Comparison of ENCODE assay signal across 8 cellular contexts in genomic region chr6:113858067-113858604, GRCh38. TPM values are rescaled to one million over a fixed set of nuclear protein-coding genes. Genes with fewer than 3 reads are reported as not detected.
DNase-seq lines count a peak whose midpoint lies in the region; ATAC-seq, FAIRE-seq and TF ChIP-seq lines count a peak whose summit lies in the region.

No MANE protein-coding gene starts in this region.

- peaks cover 0 to 7% (median 0%) of the 10 kb centered on the region in 7 donors for H3K9me3 Mint-ChIP-seq in CD14-positive monocyte

- in situ Hi-C loops in HAP-1 (cut with MboI; ENCODE audit: low sequenced_read_pairs) (loop anchor here (25.0 kb wide), 1 partner anchor 1071 kb away; no protein-coding TSS in a partner anchor), HepG2 (cut with HindIII; ENCODE audit: extremely low pct_ligation_motif_present, low pct_unique_long_range_greater_than_20kb) (loop anchor here (5.0 to 10.0 kb wide), 4 partner anchors 163 to 551 kb away; no protein-coding TSS in a partner anchor)

- H3K4me3 Mint-ChIP-seq in CD14-positive monocyte: no peak overlapping the region

- H3K4me2 ChIP-seq in HepG2 (ENCODE audit: low read depth, low read length): peak overlapping the region; percentile 64

- no peak overlapping the region for H2AFZ ChIP-seq in HepG2 (ENCODE audit: low read length)

- CTCF ChIA-PET in HepG2 (lab: Yijun Ruan, JAX; ENCODE audit: low intra/inter-chr PET ratio, low total read pairs): interaction anchor here (0.7 to 1.1 kb wide), 2 partner anchors 21 to 1078 kb away, joined by 3 to 6 read pairs; no protein-coding TSS in a partner anchor

- POLR2A ChIA-PET in HepG2 (lab: Yijun Ruan, JAX): interaction anchor here (0.6 to 4.8 kb wide), 24 partner anchors 15 to 978 kb away, joined by 3 to 82 read pairs (median 5); no protein-coding TSS in a partner anchor

- H3K27me3 ChIP-seq in HAP-1 (ENCODE audit: low read depth) (no peaks in the 10 kb centered on the region), NT2/D1 (ENCODE audit: insufficient read depth, insufficient read length) (peaks cover 26% of the 10 kb centered on the region), HepG2 (ENCODE audit: control insufficient read depth in 1 of 2, insufficient read depth in 2 of 2, low read length in 2 of 2) (peaks cover 0 to 9% of the 10 kb centered on the region in 2 experiments; a peak in 3 of 5 replicates), testis (no peaks in the 10 kb centered on the region)

- H3K9ac ChIP-seq in NT2/D1 (ENCODE audit: insufficient read length, low read depth) (peak overlapping the region; percentile 80), HepG2 (ENCODE audit: insufficient read depth, low read depth, low read length) (peak overlapping the region; percentile 100)

- H3K4me1 ChIP-seq in HAP-1 (peaks cover 17% of the 10 kb centered on the region), NT2/D1 (ENCODE audit: insufficient read depth, insufficient read length) (no peaks in the 10 kb centered on the region), HepG2 (ENCODE audit: insufficient read depth, low read length) (peaks cover 39% of the 10 kb centered on the region), testis (no peaks in the 10 kb centered on the region)

- peaks cover 11% of the 10 kb centered on the region for H3K4me1 Mint-ChIP-seq in CD14-positive monocyte

- DNase-seq in CD14-positive monocyte (ENCODE audit: low spot score) (peak; percentile 51), HAP-1 (ENCODE audit: low spot score in 2 of 2) (peak; percentile 38 to 69), NT2/D1 (ENCODE audit: low read depth, low spot score) (no peak), HepG2 (ENCODE audit: low spot score) (no peak), testis (peak; percentile 72), KG1 (lab: John Stamatoyannopoulos, UW) (no peak)
- DNase-seq in activated CD4-positive, CD25-positive, alpha-beta regulatory T cell (lab: John Stamatoyannopoulos, UW): no peak

- ATAC-seq in HepG2: peak; percentile 7

- H3K4me3 ChIP-seq in HAP-1: peak overlapping the region; percentile 81
- H3K4me3 ChIP-seq in NT2/D1 (ENCODE audit: insufficient read length, low read depth): peak overlapping the region; percentile 68
- H3K4me3 ChIP-seq in HepG2 (replicated peaks in 1 of 3; ENCODE audit: insufficient read depth in 1 of 3, low read depth in 2 of 3, low read length in 3 of 3): peak overlapping the region; percentile 88 to 100 (median 97)
- peak overlapping the region; percentile 70 to 75 for H3K4me3 ChIP-seq in testis

- TF ChIP-seq EP300 in HepG2 (IDR thresholded peaks at IDR 0.05; ENCODE audit: low read depth in 2 of 2, low read length in 2 of 2) (no peak), HepG2 (CRISPR knock-in tag; IDR thresholded peaks at IDR 0.05; ENCODE audit: borderline replicate concordance) (no peak)

- H3K9me3 ChIP-seq in HAP-1 (no peaks in the 10 kb centered on the region), NT2/D1 (ENCODE audit: insufficient read depth, low read length) (no peaks in the 10 kb centered on the region), HepG2 (ENCODE audit: low read length) (no peaks in the 10 kb centered on the region), testis (no peaks in the 10 kb centered on the region)

- no peak for TF ChIP-seq RAD21 in HepG2 (CRISPR knock-in tag; IDR thresholded peaks at IDR 0.05)

- H3K27ac ChIP-seq in cingulate gyrus (ENCODE audit: low read depth, low read length) (peak overlapping the region; percentile 94), HepG2 (ENCODE audit: extremely low read length, insufficient read depth, low read length) (peak overlapping the region; percentile 98), testis (peak overlapping the region; percentile 91 to 99)

- TF ChIP-seq CTCF in CD14-positive monocyte (IDR thresholded peaks at IDR 0.05) (no peak), HepG2 (CRISPR knock-in tag; IDR thresholded peaks at IDR 0.05) (no peak), testis (IDR thresholded peaks at IDR 0.05) (no peak)

- WGBS in HepG2 (ENCODE audit: low lambda C conversion rate): under 1% methylated on average over 24 of the region's 25 CpGs
- 1% methylated on average over 18 to 25 of the region's 25 CpGs for WGBS in testis, 2 donors

- H3K36me3 Mint-ChIP-seq in CD14-positive monocyte: peaks cover 23 to 30% of the 10 kb centered on the region in 2 donors

- peaks cover 2 to 23% (median 3%) of the 10 kb centered on the region in 3 donors for H3K27me3 Mint-ChIP-seq in CD14-positive monocyte (ENCODE audit: low read depth in 3 of 3)

- no peak for FAIRE-seq in HepG2 (lab: Jason Lieb, UNC)

- H3K27ac Mint-ChIP-seq in CD14-positive monocyte: no peak overlapping the region

- H4K20me1 ChIP-seq in HepG2 (ENCODE audit: insufficient read depth, low read length): peaks cover 29% of the 10 kb centered on the region

- TF ChIP-seq POLR2A in HepG2 (IDR thresholded peaks at IDR 0.05; ENCODE audit: insufficient read depth in 1 of 2, low read depth in 2 of 2, low read length in 2 of 2) (no peak), testis (IDR thresholded peaks at IDR 0.05) (no peak)

- intact Hi-C loops in CD14-positive monocyte (cut with micrococcal nuclease): loop anchor here (2.0 to 10.0 kb wide), 6 partner anchors 51 to 551 kb away; no protein-coding TSS in a partner anchor
- intact Hi-C loops in HepG2 (cut with micrococcal nuclease; ENCODE audit: unreplicated experiment): loop anchor here (2.0 to 10.0 kb wide), 6 partner anchors 21 to 977 kb away; no protein-coding TSS in a partner anchor
- intact Hi-C loops in testis (cut with DNase I; ENCODE audit: low total_unique reads): no loop called here

- H3K36me3 ChIP-seq in HAP-1 (replicated peaks) (peaks cover 5% of the 10 kb centered on the region), NT2/D1 (ENCODE audit: insufficient read depth, insufficient read length, low read length) (peaks cover 11% of the 10 kb centered on the region), HepG2 (replicated peaks in 1 of 2; ENCODE audit: control insufficient read depth in 1 of 2, insufficient read depth in 2 of 2, low read length in 2 of 2) (no peaks in the 10 kb centered on the region; a peak in 1 of 5 replicates), testis (ENCODE audit: low read depth, missing control alignments) (no peaks in the 10 kb centered on the region)

- TSS peak; percentile 97 for BruUV-seq in HepG2 (replicated peaks; lab: Mats Ljungman, UMichigan)

- peaks cover 50% of the 10 kb centered on the region for H3K79me2 ChIP-seq in HepG2 (ENCODE audit: insufficient read depth, low read length)

TF ChIP-seq in HepG2, 621 proteins besides CTCF, POLR2A, EP300 and RAD21 (continues in another document):
- TF ChIP-seq IRX3 (CRISPR knock-in tag; IDR thresholded peaks at IDR 0.05; ENCODE audit: borderline replicate concordance, low read depth) (no peak), ZNF121 (CRISPR knock-in tag; IDR thresholded peaks at IDR 0.05) (no peak), HIVEP1 (CRISPR knock-in tag; IDR thresholded peaks at IDR 0.05) (peak; percentile 48; the same call in 1 of the 2 replicates), ZMAT3 (CRISPR knock-in tag; conservative IDR thresholded peaks at IDR 0.05) (no peak), ZNF234 (CRISPR knock-in tag; conservative IDR thresholded peaks at IDR 0.05) (no peak), FOXC1 (CRISPR knock-in tag; IDR thresholded peaks at IDR 0.05; ENCODE audit: borderline replicate concordance) (no peak)
- TF ChIP-seq, protein P1, sequence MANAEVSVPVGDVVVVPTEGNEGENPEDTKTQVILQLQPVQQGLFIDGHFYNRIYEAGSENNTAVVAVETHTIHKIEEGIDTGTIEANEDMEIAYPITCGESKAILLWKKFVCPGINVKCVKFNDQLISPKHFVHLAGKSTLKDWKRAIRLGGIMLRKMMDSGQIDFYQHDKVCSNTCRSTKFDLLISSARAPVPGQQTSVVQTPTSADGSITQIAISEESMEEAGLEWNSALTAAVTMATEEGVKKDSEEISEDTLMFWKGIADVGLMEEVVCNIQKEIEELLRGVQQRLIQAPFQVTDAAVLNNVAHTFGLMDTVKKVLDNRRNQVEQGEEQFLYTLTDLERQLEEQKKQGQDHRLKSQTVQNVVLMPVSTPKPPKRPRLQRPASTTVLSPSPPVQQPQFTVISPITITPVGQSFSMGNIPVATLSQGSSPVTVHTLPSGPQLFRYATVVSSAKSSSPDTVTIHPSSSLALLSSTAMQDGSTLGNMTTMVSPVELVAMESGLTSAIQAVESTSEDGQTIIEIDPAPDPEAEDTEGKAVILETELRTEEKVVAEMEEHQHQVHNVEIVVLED (CRISPR knock-in tag; IDR thresholded peaks at IDR 0.05; ENCODE audit: borderline replicate concordance): no peak

RNA-seq across cellular contexts. Expression of gene MARCKS, which starts 1.0 kb away (rescaled TPM):
- polyA plus RNA-seq in CD14-positive monocyte: 10 to 100 TPM; 12.1 to 14.4 TPM
- total RNA-seq in HepG2 (2016; rRNA removed; fragmentation: Illumina TruSeq; extraction: Trizol): 39.5 and 46.7 TPM in 2 replicates
- 2.8 and 3.4 TPM in 2 replicates for total RNA-seq in HepG2 (2016; cell fraction: cytosol; rRNA removed; fragmentation: Illumina TruSeq; extraction: Trizol; ENCODE audit: low read depth)
- 39.2 and 41.6 TPM in 2 replicates for total RNA-seq in HepG2 (2016; cell fraction: insoluble cytoplasmic fraction; rRNA removed; fragmentation: Illumina TruSeq; extraction: Trizol)
- total RNA-seq in HepG2 (2016; cell fraction: membrane; rRNA removed; fragmentation: Illumina TruSeq; extraction: Trizol): 15.5 and 19.6 TPM in 2 replicates
- 34.9 and 35.7 TPM in 2 replicates for total RNA-seq in HepG2 (2016; cell fraction: nucleus; rRNA removed; fragmentation: Illumina TruSeq; extraction: Trizol)
- 24.3 and 30.5 TPM in 2 replicates for polyA plus RNA-seq in HepG2 (2011; rRNA removed)
- polyA plus RNA-seq in HepG2 (2011; cell fraction: cytosol; rRNA removed): 12.3 and 17.5 TPM in 2 replicates
- 7.7 and 10.1 TPM in 2 replicates for polyA plus RNA-seq in HepG2 (2011; cell fraction: nucleus; rRNA removed)
- polyA plus RNA-seq in HepG2 (2012): 46.4 and 60.2 TPM in 2 replicates
- polyA plus RNA-seq in HepG2 (2016; cell fraction: cytosol; fragmentation: Illumina TruSeq; extraction: Trizol; ENCODE audit: low read depth): 4.2 and 4.7 TPM in 2 replicates
- polyA plus RNA-seq in HepG2 (2016; cell fraction: insoluble cytoplasmic fraction; fragmentation: Illumina TruSeq; extraction: Trizol; ENCODE audit: low read depth): 53.4 and 58.8 TPM in 2 replicates
- 14.5 and 14.9 TPM in 2 replicates for polyA plus RNA-seq in HepG2 (2016; cell fraction: membrane; fragmentation: Illumina TruSeq; extraction: Trizol; ENCODE audit: low read depth)
- 42.7 and 48.0 TPM in 2 replicates for polyA plus RNA-seq in HepG2 (2016; cell fraction: nucleus; fragmentation: Illumina TruSeq; extraction: Trizol; ENCODE audit: insufficient read depth, low read depth)
- polyA minus RNA-seq in HepG2 (2011; rRNA and poly(A)+ RNA removed; ENCODE audit: low replicate concordance): 0.07 and 12.9 TPM in 2 replicates
- polyA minus RNA-seq in HepG2 (2011; cell fraction: cytosol; rRNA and poly(A)+ RNA removed): 32.4 and 32.5 TPM in 2 replicates
- polyA minus RNA-seq in HepG2 (2011; cell fraction: nucleus; rRNA and poly(A)+ RNA removed): 18.7 and 19.6 TPM in 2 replicates
- total RNA-seq in testis: 10 to 100 TPM; 26.6 to 32.7 TPM
- polyA plus RNA-seq in testis (ENCODE audit: insufficient read depth, low read depth, low replicate concordance): 21.5 TPM

Comparison
In these comparisons a context has a peak if more than half of its experiments do, and no peak if none do; other contexts are left out.
1. DNase-seq: peak in CD14-positive monocyte (single experiment), HAP-1 (2 of 2) and testis (single experiment); none in NT2/D1 (single experiment), HepG2 (single experiment), activated CD4-positive, CD25-positive, alpha-beta regulatory T cell (0 of 4) and KG1 (single experiment).
2. Peak in every context shown above with its lines, with median percentiles within 50 percentile points of each other: H3K4me3 ChIP-seq and H3K27ac ChIP-seq.